ENCODE assay signal across 9 cellular contexts in the genomic region with DNA sequence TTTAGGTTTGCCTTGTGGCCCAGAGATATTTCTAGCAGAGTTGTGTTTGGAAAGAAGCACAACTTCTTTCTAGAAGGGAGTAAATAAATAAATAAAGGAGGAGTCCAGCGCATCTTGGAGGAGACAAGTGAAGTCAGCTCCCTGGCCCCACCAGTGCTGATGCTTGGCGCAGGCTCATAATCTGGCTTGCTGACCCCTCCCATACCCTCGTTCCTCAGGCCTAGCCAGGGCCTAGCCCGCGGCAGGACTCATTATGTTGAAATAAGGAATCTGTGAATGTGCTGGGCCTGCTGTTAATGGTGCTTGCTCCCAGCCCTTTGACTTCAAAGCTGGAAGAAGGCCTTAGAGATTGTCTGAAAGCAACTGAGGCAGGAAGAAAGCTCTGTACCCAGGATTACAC. TPM values are rescaled to one million over a fixed set of nuclear protein-coding genes. Genes with fewer than 3 reads are reported as not detected.
DNase-seq lines count a peak whose midpoint lies in the region; ATAC-seq and TF ChIP-seq lines count a peak whose summit lies in the region.
"Had no signal": no experiment of that assay in that cellular context is flagged by ENCODE, and none has a peak within 500 bp of the region (broad histone marks: within the 10 kb centered on the region; RNA-seq: fewer than 3 reads in every experiment).

No MANE protein-coding gene starts in this region.

- H3K79me2 ChIP-seq in neural progenitor cell (ENCODE audit: low read depth), result peaks cover 82% of the 10 kb centered on the region

- peak overlapping the region; percentile 86 to 95 for H3K4me3 Mint-ChIP-seq in CD14-positive monocyte
- peak overlapping the region; percentile 88 for H3K4me3 Mint-ChIP-seq in neural progenitor cell

- peak overlapping the region; percentile 93 for H3K27ac ChIP-seq in Panc1 (ENCODE audit: low read length)
- H3K27ac ChIP-seq in esophagus muscularis mucosa (replicated peaks in 1 of 4), result peak overlapping the region; percentile 66 to 93 (median 82)
- H3K27ac ChIP-seq in neural progenitor cell, result no peak overlapping the region

- no peak overlapping the region for H2AFZ ChIP-seq in neural progenitor cell (replicated peaks)

- TF ChIP-seq CTCF in CD14-positive monocyte (IDR thresholded peaks at IDR 0.05), result no peak
- no peak for TF ChIP-seq CTCF in Panc1 (IDR thresholded peaks at IDR 0.05)
- TF ChIP-seq CTCF in esophagus muscularis mucosa (IDR thresholded peaks at IDR 0.05), result no peak
- no peak for TF ChIP-seq CTCF in neural progenitor cell (IDR thresholded peaks at IDR 0.05)

- WGBS in esophagus muscularis mucosa, result 69% methylated on average over 5 of the region's 5 CpGs

- H3K4me2 ChIP-seq in neural progenitor cell, result peak overlapping the region; percentile 79

- no peak for TF ChIP-seq POLR2A in esophagus muscularis mucosa (IDR thresholded peaks at IDR 0.05; ENCODE audit: low read depth)

- H3K9me3 ChIP-seq in Panc1 (ENCODE audit: control insufficient read depth, insufficient read depth, low read depth, low read length), result no peaks in the 10 kb centered on the region
- no peaks in the 10 kb centered on the region for H3K9me3 ChIP-seq in esophagus muscularis mucosa
- H3K9me3 ChIP-seq in neural progenitor cell (ENCODE audit: low read depth), result no peaks in the 10 kb centered on the region

- BruUV-seq in Panc1 (replicated peaks; lab: Mats Ljungman, UMichigan), result TSS peak; percentile 42

- H3K9ac ChIP-seq in neural progenitor cell, result no peak overlapping the region

- ATAC-seq in Panc1, result no peak
- ATAC-seq in HG03342 (IDR thresholded peaks at IDR 0.05; ENCODE audit: unreplicated experiment), result no peak
- ATAC-seq in HG02885 (IDR thresholded peaks at IDR 0.05; ENCODE audit: poor library complexity, unreplicated experiment), result no peak

- POLR2A ChIA-PET in Panc1 (lab: Charles Lee), result interaction anchor here (0.6 kb wide), 1 partner anchor 78 kb away, joined by 5 read pairs; no protein-coding TSS in a partner anchor

- H4K20me1 ChIP-seq in neural progenitor cell (ENCODE audit: low read depth), result peaks cover 57% of the 10 kb centered on the region

- H3K27ac Mint-ChIP-seq in CD14-positive monocyte, result peak overlapping the region; percentile 95 to 100 (median 99)
- H3K27ac Mint-ChIP-seq in neural progenitor cell, result no peak overlapping the region

- no peak for TF ChIP-seq EP300 in esophagus muscularis mucosa (IDR thresholded peaks at IDR 0.05)

- H3K9me3 Mint-ChIP-seq in CD14-positive monocyte (peaks cover 0 to 1% (median 0%) of the 10 kb centered on the region in 7 donors), neural progenitor cell (no peaks in the 10 kb centered on the region)

- H3K27me3 ChIP-seq in Panc1 (ENCODE audit: control insufficient read depth, insufficient read depth, low read length) (no peaks in the 10 kb centered on the region), esophagus muscularis mucosa (no peaks in the 10 kb centered on the region), neural progenitor cell (no peaks in the 10 kb centered on the region)

- H3K27me3 Mint-ChIP-seq in CD14-positive monocyte (ENCODE audit: low read depth in 3 of 3) (peaks cover 0 to 2% (median 0%) of the 10 kb centered on the region in 3 donors), neural progenitor cell (ENCODE audit: insufficient read depth, low read depth) (peaks cover 3% of the 10 kb centered on the region)

- in situ Hi-C loops in Panc1 (cut with HindIII; ENCODE audit: low pct_unique_long_range_greater_than_20kb, low sequenced_read_pairs), result no loop called here

- H3K4me3 ChIP-seq in Panc1 (ENCODE audit: low read depth in 2 of 2, low read length in 2 of 2) (no peak overlapping the region), esophagus muscularis mucosa (no peak overlapping the region), neural progenitor cell (peak overlapping the region; percentile 0)

- no peak for DNase-seq in CD14-positive monocyte (ENCODE audit: low spot score)
- DNase-seq in Panc1 (ENCODE audit: low read depth, low spot score), result no peak
- no peak for DNase-seq in esophagus muscularis mucosa (ENCODE audit: extremely low spot score)
- DNase-seq in neural progenitor cell (ENCODE audit: low spot score), result peak; percentile 58
- no peak for DNase-seq in SIG-M5 (lab: John Stamatoyannopoulos, UW)
- no peak for DNase-seq in dermis blood vessel endothelial cell
- DNase-seq: T1000 had no signal

- H3F3A ChIP-seq in neural progenitor cell (ENCODE audit: low read depth), result peaks cover 36% of the 10 kb centered on the region

- intact Hi-C loops in CD14-positive monocyte (cut with micrococcal nuclease) (loop anchor here (2.0 to 10.0 kb wide), 4 partner anchors 33 to 109 kb away; partner anchors contain the start of gene AP3S2 (in 1 of the 2)), Panc1 (cut with micrococcal nuclease; ENCODE audit: unreplicated experiment) (loop anchor here (5.0 kb wide), 1 partner anchor 68 kb away; no protein-coding TSS in a partner anchor), esophagus muscularis mucosa (cut with DNase I) (loop anchor here (5.0 kb wide), 1 partner anchor 63 kb away; no protein-coding TSS in a partner anchor)

- CTCF ChIA-PET in Panc1 (lab: Charles Lee), result interaction anchor here (0.9 kb wide), 1 partner anchor 106 kb away, joined by 4 read pairs; no protein-coding TSS in a partner anchor

- peaks cover 48 to 55% of the 10 kb centered on the region in 2 donors for H3K36me3 Mint-ChIP-seq in CD14-positive monocyte
- H3K36me3 Mint-ChIP-seq in neural progenitor cell, result peaks cover 8% of the 10 kb centered on the region

- H3K4me1 Mint-ChIP-seq in CD14-positive monocyte, result peaks cover 73% of the 10 kb centered on the region
- peaks cover 53% of the 10 kb centered on the region for H3K4me1 Mint-ChIP-seq in neural progenitor cell

- H3K36me3 ChIP-seq in Panc1 (ENCODE audit: control insufficient read depth, insufficient read depth, low read length), result no peaks in the 10 kb centered on the region
- H3K36me3 ChIP-seq in esophagus muscularis mucosa, result no peaks in the 10 kb centered on the region
- no peaks in the 10 kb centered on the region for H3K36me3 ChIP-seq in neural progenitor cell

- peaks cover 48% of the 10 kb centered on the region for H3K4me1 ChIP-seq in Panc1 (ENCODE audit: control insufficient read depth, insufficient read depth, low read length)
- peaks cover 26 to 71% (median 62%) of the 10 kb centered on the region in 4 donors for H3K4me1 ChIP-seq in esophagus muscularis mucosa
- H3K4me1 ChIP-seq in neural progenitor cell, result peaks cover 49% of the 10 kb centered on the region

RNA-seq across cellular contexts. Expression of gene ZNF710, which starts 3.1 kb away (rescaled TPM):
- 1 to 10 TPM; 3.4 to 4.8 TPM for polyA plus RNA-seq in CD14-positive monocyte
- total RNA-seq in Panc1 (2021; ENCODE audit: unreplicated experiment) (15.8 TPM), esophagus muscularis mucosa (10 to 100 TPM in 2 of 4 donors, 1 to 10 TPM in 2; 6.6 to 13.8 (median 10.1) TPM), neural progenitor cell (ENCODE audit: low replicate concordance) (14.9 and 29.6 TPM in 2 replicates), dermis blood vessel endothelial cell (10.2 and 10.7 TPM in 2 replicates)
- polyA plus RNA-seq in Panc1 (2012; ENCODE audit: insufficient read length), result 14.2 TPM
